1 cellular context compared by ENCODE assay signal in genomic region chr11:108664241-108664640, GRCh38.
TF ChIP-seq lines count a peak whose summit lies in the region.

No MANE protein-coding gene starts in this region.

TF ChIP-seq in endothelial cell of umbilical vein, 7 proteins besides CTCF, POLR2A, EP300 and RAD21 (continued from another document):
- no peak for TF ChIP-seq JUN (IDR thresholded peaks at IDR 0.05; ENCODE audit: borderline replicate concordance, insufficient read depth, insufficient read length, low read depth)
- TF ChIP-seq, protein P1, sequence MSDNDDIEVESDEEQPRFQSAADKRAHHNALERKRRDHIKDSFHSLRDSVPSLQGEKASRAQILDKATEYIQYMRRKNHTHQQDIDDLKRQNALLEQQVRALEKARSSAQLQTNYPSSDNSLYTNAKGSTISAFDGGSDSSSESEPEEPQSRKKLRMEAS (IDR thresholded peaks at IDR 0.05; ENCODE audit: insufficient read depth, insufficient read length), result no peak
